ENCODE assay signal across 18 cellular contexts in genomic region chr7:85176197-85176596, GRCh38. TPM values are rescaled to one million over a fixed set of nuclear protein-coding genes. Genes with fewer than 3 reads are reported as not detected.
DNase-seq lines count a peak whose midpoint lies in the region; ATAC-seq and TF ChIP-seq lines count a peak whose summit lies in the region.
"Had no signal": no experiment of that assay in that cellular context is flagged by ENCODE, and none has a peak within 500 bp of the region (broad histone marks: within the 10 kb centered on the region; RNA-seq: fewer than 3 reads in every experiment).

No MANE protein-coding gene starts in this region.

- H3K4me3 ChIP-seq in cardiac fibroblast (replicated peaks in 1 of 2; ENCODE audit: low read depth in 2 of 2, low read length in 2 of 2) (no peak overlapping the region), foreskin fibroblast (ENCODE audit: low read depth in 1 of 2, low read length in 2 of 2) (no peak overlapping the region)
- H3K4me3 ChIP-seq: A549, K562 had no signal

- DNase-seq in EL: peak; percentile 51
- peak; percentile 59 for DNase-seq in M059J (ENCODE audit: low read depth)
- peak; percentile 9 to 30 for DNase-seq in cardiac fibroblast (ENCODE audit: low read depth in 2 of 2)
- peak; percentile 52 to 59 for DNase-seq in foreskin fibroblast
- DNase-seq in NCI-H82 treated with DMSO at 0.1 percent for 48 hours (lab: John Stamatoyannopoulos, UW; ENCODE audit: unreplicated experiment): no peak
- DNase-seq in stimulated activated CD4-positive, alpha-beta T cell treated with anti-CD3 and anti-CD28 coated beads, Interleukin-12 subunit alpha, Interleukin-12 subunit beta, amount 100 ng/mL, for 4 hours: no peak
- DNase-seq: C1 segment of cervical spinal cord, DND-41, H9, NCI-H1048, NCI-H146, NCI-H2081 treated with DMSO at 0.1 percent for 48 hours, NCI-H510A treated with DMSO at 0.1 percent for 48 hours, NCI-H82 had no signal

- no peak for TF ChIP-seq CTCF in cardiac fibroblast (IDR thresholded peaks at IDR 0.05; ENCODE audit: low read depth, low read length)
- TF ChIP-seq CTCF in foreskin fibroblast (IDR thresholded peaks at IDR 0.05; ENCODE audit: low read depth, low read length): no peak

- no peak for ATAC-seq in GM18861 (IDR thresholded peaks at IDR 0.05; ENCODE audit: unreplicated experiment)
- no peak for ATAC-seq in HG03097 (IDR thresholded peaks at IDR 0.05; ENCODE audit: low FRiP score, unreplicated experiment)
- ATAC-seq: A549, K562 had no signal

RNA-seq across cellular contexts. Expression of gene SEMA3D, which starts 10.7 kb away (rescaled TPM):
- 8.1 and 9.2 TPM in 2 replicates for total RNA-seq in M059J (2014; rRNA removed; shearing (Covaris generic))

Comparison
In these comparisons a context has a peak if more than half of its experiments do, and no peak if none do; other contexts are left out.
1. DNase-seq: peak in EL (single experiment), M059J (single experiment), cardiac fibroblast (2 of 2) and foreskin fibroblast (2 of 2); none in NCI-H82 treated with DMSO at 0.1 percent for 48 hours (single experiment) and stimulated activated CD4-positive, alpha-beta T cell treated with anti-CD3 and anti-CD28 coated beads, Interleukin-12 subunit alpha, Interleukin-12 subunit beta, amount 100 ng/mL, for 4 hours (single experiment).